In the genomic region with DNA sequence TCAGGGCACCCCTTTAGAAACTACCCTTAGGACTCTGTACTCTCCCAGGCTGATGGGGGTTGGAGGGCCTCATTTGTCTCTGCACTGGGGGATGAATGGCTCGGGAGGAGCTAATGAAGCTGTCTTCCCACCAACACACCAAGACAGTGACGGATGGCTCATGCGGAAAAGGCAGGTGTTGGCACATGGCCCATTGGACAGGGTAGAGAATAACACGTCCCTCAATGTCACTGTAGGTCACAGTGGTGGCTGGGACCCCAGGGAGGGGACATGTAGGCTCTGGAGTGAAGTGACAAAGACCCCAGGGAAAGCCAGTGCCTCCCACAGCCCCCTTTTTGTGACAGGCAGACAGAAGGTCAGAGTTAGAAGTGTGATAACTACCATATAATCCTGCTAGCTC, we compare ENCODE assay signal across 1 cellular context.
TF ChIP-seq lines count a peak whose summit lies in the region.

No MANE protein-coding gene starts in this region.

TF ChIP-seq in IMR-90, 13 proteins besides CTCF, POLR2A, EP300 and RAD21 (continued from another document):
- TF ChIP-seq, protein P1, sequence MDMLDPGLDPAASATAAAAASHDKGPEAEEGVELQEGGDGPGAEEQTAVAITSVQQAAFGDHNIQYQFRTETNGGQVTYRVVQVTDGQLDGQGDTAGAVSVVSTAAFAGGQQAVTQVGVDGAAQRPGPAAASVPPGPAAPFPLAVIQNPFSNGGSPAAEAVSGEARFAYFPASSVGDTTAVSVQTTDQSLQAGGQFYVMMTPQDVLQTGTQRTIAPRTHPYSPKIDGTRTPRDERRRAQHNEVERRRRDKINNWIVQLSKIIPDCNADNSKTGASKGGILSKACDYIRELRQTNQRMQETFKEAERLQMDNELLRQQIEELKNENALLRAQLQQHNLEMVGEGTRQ (IDR thresholded peaks at IDR 0.05; ENCODE audit: low read depth, low read length), result no peak
- TF ChIP-seq, protein P2, sequence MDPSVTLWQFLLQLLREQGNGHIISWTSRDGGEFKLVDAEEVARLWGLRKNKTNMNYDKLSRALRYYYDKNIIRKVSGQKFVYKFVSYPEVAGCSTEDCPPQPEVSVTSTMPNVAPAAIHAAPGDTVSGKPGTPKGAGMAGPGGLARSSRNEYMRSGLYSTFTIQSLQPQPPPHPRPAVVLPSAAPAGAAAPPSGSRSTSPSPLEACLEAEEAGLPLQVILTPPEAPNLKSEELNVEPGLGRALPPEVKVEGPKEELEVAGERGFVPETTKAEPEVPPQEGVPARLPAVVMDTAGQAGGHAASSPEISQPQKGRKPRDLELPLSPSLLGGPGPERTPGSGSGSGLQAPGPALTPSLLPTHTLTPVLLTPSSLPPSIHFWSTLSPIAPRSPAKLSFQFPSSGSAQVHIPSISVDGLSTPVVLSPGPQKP (IDR thresholded peaks at IDR 0.05; ENCODE audit: borderline replicate concordance, low read depth, low read length), result no peak
- TF ChIP-seq CHD1 (IDR thresholded peaks at IDR 0.05; ENCODE audit: low read depth, low read length) (no peak), SMC3 (IDR thresholded peaks at IDR 0.05; ENCODE audit: low read depth, low read length) (no peak), FOS (IDR thresholded peaks at IDR 0.05; ENCODE audit: low read depth, low read length) (no peak), CEBPB (IDR thresholded peaks at IDR 0.05; ENCODE audit: low read depth, low read length) (no peak), BHLHE40 (IDR thresholded peaks at IDR 0.05; ENCODE audit: low read depth, low read length) (no peak), MAZ (IDR thresholded peaks at IDR 0.05; ENCODE audit: borderline replicate concordance, low read depth, low read length) (no peak)
